ENCODE assay signal across 8 cellular contexts in the genomic region with DNA sequence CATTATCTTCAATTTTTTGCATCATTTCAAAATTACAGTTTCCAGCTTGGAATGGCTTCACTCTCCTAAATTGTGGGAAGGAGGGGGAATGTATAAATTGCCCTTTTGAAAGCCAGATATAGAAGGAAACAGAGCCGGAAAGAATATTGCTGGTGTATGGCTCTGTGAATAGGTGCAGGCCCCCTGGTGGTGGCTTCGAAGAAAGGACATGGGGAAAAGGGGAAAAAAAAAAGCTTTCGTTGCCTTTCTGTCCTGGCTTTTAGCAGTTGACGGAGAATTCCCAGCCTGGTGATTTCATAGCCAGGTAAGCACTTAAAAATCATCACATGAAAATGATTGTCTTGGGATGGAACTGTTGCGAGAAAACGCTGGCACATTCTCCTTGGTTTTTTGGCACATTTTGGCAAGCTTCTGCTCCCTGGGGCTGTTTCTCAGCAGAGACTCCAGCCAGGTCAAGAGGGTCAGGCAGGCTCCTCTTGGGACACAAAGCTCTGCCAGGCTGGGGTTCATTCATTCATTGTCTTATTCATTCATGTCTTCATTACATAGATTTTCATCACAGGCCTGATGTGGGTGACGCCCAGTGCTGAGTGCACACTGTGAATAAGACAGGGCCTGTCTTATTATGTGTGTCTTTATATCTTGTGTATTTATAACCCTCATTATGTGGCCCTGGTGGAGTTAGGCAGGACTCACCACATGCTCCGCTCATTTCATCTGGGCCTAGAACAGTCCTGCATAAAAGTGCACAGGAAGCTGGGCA.
DNase-seq lines count a peak whose midpoint lies in the region; TF ChIP-seq lines count a peak whose summit lies in the region.

No MANE protein-coding gene starts in this region.

- CTCF ChIA-PET in activated CD4-positive, alpha-beta memory T cell treated with anti-CD3 and anti-CD28 coated beads for 36 hours (lab: Charles Lee), result interaction anchor here (0.6 to 2.5 kb wide), 27 partner anchors 8 to 668 kb away, joined by 3 to 13 read pairs (median 3); no protein-coding TSS in a partner anchor

- H3K27ac Mint-ChIP-seq in activated CD4-positive, alpha-beta memory T cell treated with anti-CD3 and anti-CD28 coated beads for 36 hours, result no peak overlapping the region

- no peaks in the 10 kb centered on the region for H3K36me3 Mint-ChIP-seq in activated CD4-positive, alpha-beta memory T cell treated with anti-CD3 and anti-CD28 coated beads for 36 hours

- DNase-seq in AG09319 (ENCODE audit: extremely low read depth, low read depth), result peak; percentile 85
- peak; percentile 67 for DNase-seq in GM13976 (ENCODE audit: low spot score)
- DNase-seq in NCI-H2227 (lab: John Stamatoyannopoulos, UW; ENCODE audit: unreplicated experiment), result peak; percentile 66
- peak; percentile 46 for DNase-seq in activated CD4-positive, alpha-beta memory T cell treated with anti-CD3 and anti-CD28 coated beads for 36 hours
- peak; percentile 93 for DNase-seq in fibroblast of pulmonary artery (ENCODE audit: low read depth)
- peak; percentile 67 for DNase-seq in neuronal stem cell (ENCODE audit: low spot score)
- DNase-seq in transverse colon, result peak; percentile 45
- no peak for DNase-seq in 8988T

- no peak for TF ChIP-seq EP300 in transverse colon (IDR thresholded peaks at IDR 0.05; ENCODE audit: low read depth)

- no peaks in the 10 kb centered on the region for H3K9me3 Mint-ChIP-seq in activated CD4-positive, alpha-beta memory T cell treated with anti-CD3 and anti-CD28 coated beads for 36 hours

- H2BK15ac ChIP-seq in neuronal stem cell (ENCODE audit: low read length), result no peak overlapping the region

- peaks cover 1% of the 10 kb centered on the region for H3K27me3 Mint-ChIP-seq in activated CD4-positive, alpha-beta memory T cell treated with anti-CD3 and anti-CD28 coated beads for 36 hours

- no peak overlapping the region for H4K8ac ChIP-seq in neuronal stem cell (ENCODE audit: low read depth, low read length)

- H3K4me1 ChIP-seq in neuronal stem cell (ENCODE audit: control insufficient read depth in 2 of 2, insufficient read depth in 1 of 2, low read depth in 1 of 2, low read length in 2 of 2), result peaks cover 13 to 23% of the 10 kb centered on the region in 2 donors
- H3K4me1 ChIP-seq in transverse colon, result peaks cover 0 to 8% (median 2%) of the 10 kb centered on the region in 4 donors

- H3K27ac ChIP-seq in neuronal stem cell (replicated peaks; ENCODE audit: low read length), result peak overlapping the region; percentile 33
- peak overlapping the region; percentile 38 to 57 (median 44) for H3K27ac ChIP-seq in transverse colon

- WGBS in neuronal stem cell (ENCODE audit: extremely low coverage in 2 of 2, insufficient read length in 2 of 2, insufficient replicate concordance in 1 of 2), 2 donors, result no CpG with 5 or more reads among the region's 8 CpGs
- 35 to 39% methylated on average over 6 to 8 of the region's 8 CpGs for WGBS in transverse colon (ENCODE audit: low coverage in 1 of 2), 2 donors

- no peak overlapping the region for H3K14ac ChIP-seq in neuronal stem cell (ENCODE audit: low read length)

- in situ Hi-C loops in GM13976 (cut with MboI; ENCODE audit: low sequenced_read_pairs, unreplicated experiment) (no loop called here), transverse colon (cut with MboI; ENCODE audit: low pct_ligation_motif_present in 1 of 4, low pct_unique_long_range_greater_than_20kb in 1 of 4, low sequenced_read_pairs in 3 of 4) (no loop called here)

- H3K9ac ChIP-seq in neuronal stem cell (ENCODE audit: low read depth, low read length, poor library complexity), result no peak overlapping the region

- H3K27me3 ChIP-seq in neuronal stem cell (ENCODE audit: control insufficient read depth in 3 of 3, insufficient read depth in 3 of 3, low read depth in 1 of 3, low read length in 3 of 3) (no peaks in the 10 kb centered on the region), transverse colon (no peaks in the 10 kb centered on the region)

- peak overlapping the region; percentile 30 for H2AFZ ChIP-seq in neuronal stem cell (ENCODE audit: low read length)

- TF ChIP-seq CTCF in AG09319 (IDR thresholded peaks at IDR 0.05; ENCODE audit: low read depth, low read length) (peak; percentile 84), GM13976 (IDR thresholded peaks at IDR 0.05; ENCODE audit: borderline replicate concordance, control extremely low read depth, extremely low read depth, insufficient read depth, missing control alignments) (peak; percentile 83), fibroblast of pulmonary artery (IDR thresholded peaks at IDR 0.05; ENCODE audit: low read length, missing control alignments) (peak; percentile 89), transverse colon (IDR thresholded peaks at IDR 0.05) (peak; percentile 78 to 83 (median 79))

- peaks cover 0 to 5% of the 10 kb centered on the region in 2 donors for H3K36me3 ChIP-seq in neuronal stem cell (replicated peaks in 1 of 2; ENCODE audit: control insufficient read depth in 2 of 2, insufficient read depth in 2 of 2, low read length in 2 of 2)
- H3K36me3 ChIP-seq in transverse colon, result peaks cover 0 to 16% (median 5%) of the 10 kb centered on the region in 4 donors

- H3K4me2 ChIP-seq in neuronal stem cell (ENCODE audit: insufficient read depth, low read length, poor library complexity, severe bottlenecking), result peak overlapping the region; percentile 43

- intact Hi-C loops in activated CD4-positive, alpha-beta memory T cell treated with anti-CD3 and anti-CD28 coated beads for 36 hours (cut with micrococcal nuclease), result loop anchor here (2.0 to 10.0 kb wide), 2 partner anchors 98 to 352 kb away; partner anchors contain the start of gene TLN2
- intact Hi-C loops in transverse colon (cut with DNase I; ENCODE audit: low total_unique reads), result no loop called here

- H3K9me3 ChIP-seq in neuronal stem cell (replicated peaks in 1 of 2; ENCODE audit: control insufficient read depth in 2 of 2, insufficient read depth in 1 of 2, low read depth in 1 of 2, low read length in 2 of 2), result no peaks in the 10 kb centered on the region
- no peaks in the 10 kb centered on the region for H3K9me3 ChIP-seq in transverse colon

- H3K79me1 ChIP-seq in neuronal stem cell (ENCODE audit: low read depth, low read length), result no peaks in the 10 kb centered on the region

- no peaks in the 10 kb centered on the region for H3K4me1 Mint-ChIP-seq in activated CD4-positive, alpha-beta memory T cell treated with anti-CD3 and anti-CD28 coated beads for 36 hours (ENCODE audit: low read depth)

- H2BK120ac ChIP-seq in neuronal stem cell (ENCODE audit: low read depth, low read length), result no peak overlapping the region

- H2AK5ac ChIP-seq in neuronal stem cell (ENCODE audit: low read depth, low read length), result no peak overlapping the region

- no peak for TF ChIP-seq POLR2A in transverse colon (IDR thresholded peaks at IDR 0.05)

- H4K91ac ChIP-seq in neuronal stem cell (ENCODE audit: low read depth, low read length, poor library complexity), result no peak overlapping the region

- POLR2A ChIA-PET in activated CD4-positive, alpha-beta memory T cell treated with anti-CD3 and anti-CD28 coated beads for 36 hours (lab: Charles Lee), result interaction anchor here (0.8 kb wide), 1 partner anchor 78 kb away, joined by 3 read pairs; no protein-coding TSS in a partner anchor

- H3K4me3 Mint-ChIP-seq in activated CD4-positive, alpha-beta memory T cell treated with anti-CD3 and anti-CD28 coated beads for 36 hours, result no peak overlapping the region

- no peak overlapping the region for H3K4me3 ChIP-seq in fibroblast of pulmonary artery (replicated peaks; ENCODE audit: low read depth, low read length)
- H3K4me3 ChIP-seq in neuronal stem cell (ENCODE audit: low read length in 2 of 2), result no peak overlapping the region
- no peak overlapping the region for H3K4me3 ChIP-seq in transverse colon

- H2BK5ac ChIP-seq in neuronal stem cell (ENCODE audit: low read length), result no peak overlapping the region

- no peak overlapping the region for H3K4ac ChIP-seq in neuronal stem cell (ENCODE audit: low read length)

- H3K18ac ChIP-seq in neuronal stem cell (ENCODE audit: low read length), result no peak overlapping the region

- no peak overlapping the region for H2BK12ac ChIP-seq in neuronal stem cell (ENCODE audit: low read length)

- H3K23ac ChIP-seq in neuronal stem cell (ENCODE audit: low read depth, low read length, poor library complexity), result no peak overlapping the region
